In the genomic region with DNA sequence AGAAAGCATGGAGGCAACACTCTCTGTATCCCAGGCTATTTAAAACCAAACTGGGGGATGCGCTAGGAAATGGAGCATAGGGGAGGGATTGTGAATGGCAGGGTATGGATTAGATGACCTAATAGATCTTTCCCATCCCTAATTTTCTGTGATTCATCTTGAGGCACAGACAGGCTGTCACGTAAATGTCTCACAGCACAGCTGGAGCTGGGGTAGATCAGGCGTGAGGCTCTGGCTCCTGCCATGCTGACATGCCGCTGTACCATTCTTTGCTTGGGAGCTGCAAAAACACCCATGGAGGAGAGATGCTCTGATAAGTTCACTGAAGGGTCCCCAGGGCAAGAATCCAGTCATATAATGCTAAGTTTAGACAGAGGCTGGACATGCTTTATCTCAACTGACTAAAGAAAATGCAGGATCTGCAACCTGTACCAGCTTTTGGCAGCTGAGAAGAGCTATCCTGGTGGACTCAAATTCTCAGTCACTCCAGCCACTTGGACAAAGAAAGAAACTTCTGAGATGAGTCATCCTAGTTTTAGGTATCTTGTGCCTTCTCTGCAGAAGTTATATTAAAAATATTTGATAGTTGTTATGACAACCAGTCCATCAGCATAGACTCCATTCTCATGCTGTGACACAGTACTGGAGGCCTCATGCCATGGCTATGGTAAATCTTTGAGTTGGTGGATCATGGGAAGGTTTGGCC, we compare ENCODE assay signal across 10 cellular contexts.
DNase-seq lines count a peak whose midpoint lies in the region; ATAC-seq and TF ChIP-seq lines count a peak whose summit lies in the region.
"Had no signal": no experiment of that assay in that cellular context is flagged by ENCODE, and none has a peak within 500 bp of the region (broad histone marks: within the 10 kb centered on the region; RNA-seq: fewer than 3 reads in every experiment).

No MANE protein-coding gene starts in this region.

- no peaks in the 10 kb centered on the region for H3K27me3 ChIP-seq in BLaER1 treated with 17β-estradiol and CSF1 and Interleukin-3, amounts not matched to agents 10 nM and 100 nM
- H3K27me3 ChIP-seq in Karpas-422 (ENCODE audit: low read length) (no peaks in the 10 kb centered on the region), brain microvascular endothelial cell (replicated peaks) (no peaks in the 10 kb centered on the region), mononuclear cell (ENCODE audit: insufficient read depth, low read length) (no peaks in the 10 kb centered on the region)

- H3K9me3 ChIP-seq in BLaER1 treated with 17β-estradiol and CSF1 and Interleukin-3, amounts not matched to agents 10 nM and 100 nM (replicated peaks in 1 of 11) = no peaks in the 10 kb centered on the region
- H3K9me3 ChIP-seq in Karpas-422 (ENCODE audit: low read length) = no peaks in the 10 kb centered on the region
- H3K9me3 ChIP-seq in mononuclear cell (ENCODE audit: low read depth, low read length) = no peaks in the 10 kb centered on the region

- H3K9me2 ChIP-seq in Karpas-422 (replicated peaks; ENCODE audit: insufficient read depth, low read length) = no peaks in the 10 kb centered on the region

- H3K36me3 ChIP-seq in BLaER1 treated with 17β-estradiol and CSF1 and Interleukin-3, amounts not matched to agents 10 nM and 100 nM = no peaks in the 10 kb centered on the region
- no peaks in the 10 kb centered on the region for H3K36me3 ChIP-seq in Karpas-422 (ENCODE audit: insufficient read depth, low read length)
- H3K36me3 ChIP-seq in brain microvascular endothelial cell (replicated peaks) = no peaks in the 10 kb centered on the region

- H3K27me3 Mint-ChIP-seq in effector memory CD8-positive, alpha-beta T cell = no peaks in the 10 kb centered on the region

- in situ Hi-C loops in brain microvascular endothelial cell (cut with HindIII; ENCODE audit: low pct_ligation_motif_present, low sequenced_read_pairs) = no loop called here

- no peak overlapping the region for H3K27ac Mint-ChIP-seq in effector memory CD8-positive, alpha-beta T cell

- ATAC-seq in HG03521 (IDR thresholded peaks at IDR 0.05; ENCODE audit: unreplicated experiment) = no peak
- no peak for ATAC-seq in GM18858 (IDR thresholded peaks at IDR 0.05; ENCODE audit: unreplicated experiment)
- ATAC-seq in effector memory CD8-positive, alpha-beta T cell (replicated peaks) = no peak

- H3K36me3 Mint-ChIP-seq in effector memory CD8-positive, alpha-beta T cell (ENCODE audit: insufficient read depth) = no peaks in the 10 kb centered on the region

- DNase-seq in Karpas-422 = peak; percentile 60
- DNase-seq in brain microvascular endothelial cell = peak; percentile 85
- no peak for DNase-seq in SKM-1 treated with dmso at 0.1 percent for 144 hours (lab: John Stamatoyannopoulos, UW; ENCODE audit: unreplicated experiment)
- no peak for DNase-seq in effector memory CD8-positive, alpha-beta T cell
- DNase-seq: left cardiac atrium, NCI-H1105 treated with DMSO at 0.1 percent for 48 hours had no signal

- H3K79me2 ChIP-seq in Karpas-422 (ENCODE audit: low read length) = no peaks in the 10 kb centered on the region

- peak overlapping the region in 8 of 11 experiments; percentile 6 to 83 (median 75); a peak in 14 of 22 replicates for H3K9ac ChIP-seq in BLaER1 treated with 17β-estradiol and CSF1 and Interleukin-3, amounts not matched to agents 10 nM and 100 nM
- peak overlapping the region; percentile 55 for H3K9ac ChIP-seq in Karpas-422 (ENCODE audit: low read length)

- H3K4me3 Mint-ChIP-seq in effector memory CD8-positive, alpha-beta T cell = no peak overlapping the region

- peak overlapping the region in 7 of 11 experiments; percentile 20 to 89 (median 80); a peak in 13 of 22 replicates for H3K4me2 ChIP-seq in BLaER1 treated with 17β-estradiol and CSF1 and Interleukin-3, amounts not matched to agents 10 nM and 100 nM
- H3K4me2 ChIP-seq in Karpas-422 (ENCODE audit: low read depth, low read length, poor library complexity, severe bottlenecking) = peak overlapping the region; percentile 71

- peaks cover 0 to 6% of the 10 kb centered on the region in 2 donors for H3K9me3 Mint-ChIP-seq in effector memory CD8-positive, alpha-beta T cell

- TF ChIP-seq CTCF in brain microvascular endothelial cell (IDR thresholded peaks at IDR 0.05; ENCODE audit: low read depth, low read length, missing control alignments) = no peak

- H3K4me1 ChIP-seq in BLaER1 treated with 17β-estradiol and CSF1 and Interleukin-3, amounts not matched to agents 10 nM and 100 nM = peaks cover 0 to 79% (median 24%) of the 10 kb centered on the region in 10 experiments; a peak in 14 of 20 replicates
- peaks cover 83% of the 10 kb centered on the region for H3K4me1 ChIP-seq in Karpas-422 (ENCODE audit: low read length)
- H3K4me1 ChIP-seq in mononuclear cell (ENCODE audit: insufficient read depth, low read length) = peaks cover 20% of the 10 kb centered on the region

- no peaks in the 10 kb centered on the region for H3K4me1 Mint-ChIP-seq in effector memory CD8-positive, alpha-beta T cell (ENCODE audit: low read depth in 2 of 2)

- H4K20me1 ChIP-seq in BLaER1 treated with 17β-estradiol and CSF1 and Interleukin-3, amounts not matched to agents 10 nM and 100 nM = no peaks in the 10 kb centered on the region
- no peaks in the 10 kb centered on the region for H4K20me1 ChIP-seq in Karpas-422 (ENCODE audit: insufficient read depth, low read depth, low read length)

- peak overlapping the region in 9 of 11 experiments; percentile 58 to 97 (median 87); a peak in 19 of 22 replicates for H3K27ac ChIP-seq in BLaER1 treated with 17β-estradiol and CSF1 and Interleukin-3, amounts not matched to agents 10 nM and 100 nM
- H3K27ac ChIP-seq in Karpas-422 (ENCODE audit: low read length) (peak overlapping the region; percentile 97), brain microvascular endothelial cell (peak overlapping the region; percentile 91)

- peak overlapping the region in 3 of 10 experiments; percentile 7 to 31 (median 9); a peak in 2 of 20 replicates for H3K4me3 ChIP-seq in BLaER1 treated with 17β-estradiol and CSF1 and Interleukin-3, amounts not matched to agents 10 nM and 100 nM
- H3K4me3 ChIP-seq in Karpas-422 (ENCODE audit: low read length) (peak overlapping the region; percentile 52), brain microvascular endothelial cell (ENCODE audit: low read depth, low read length) (peak overlapping the region; percentile 26), mononuclear cell (ENCODE audit: low read length) (peak overlapping the region; percentile 6)

- H2AFZ ChIP-seq in Karpas-422 (ENCODE audit: low read length) = peak overlapping the region; percentile 54

Comparison
In these comparisons a context has a peak if more than half of its experiments do, and no peak if none do; other contexts are left out.
1. DNase-seq: peak in Karpas-422 (single experiment) and brain microvascular endothelial cell (single experiment); none in SKM-1 treated with dmso at 0.1 percent for 144 hours (single experiment) and effector memory CD8-positive, alpha-beta T cell (0 of 3).
2. Peak in every context shown above with its lines, with median percentiles within 50 percentile points of each other: H3K27ac ChIP-seq.